9 cellular contexts compared by ENCODE assay signal in the genomic region with DNA sequence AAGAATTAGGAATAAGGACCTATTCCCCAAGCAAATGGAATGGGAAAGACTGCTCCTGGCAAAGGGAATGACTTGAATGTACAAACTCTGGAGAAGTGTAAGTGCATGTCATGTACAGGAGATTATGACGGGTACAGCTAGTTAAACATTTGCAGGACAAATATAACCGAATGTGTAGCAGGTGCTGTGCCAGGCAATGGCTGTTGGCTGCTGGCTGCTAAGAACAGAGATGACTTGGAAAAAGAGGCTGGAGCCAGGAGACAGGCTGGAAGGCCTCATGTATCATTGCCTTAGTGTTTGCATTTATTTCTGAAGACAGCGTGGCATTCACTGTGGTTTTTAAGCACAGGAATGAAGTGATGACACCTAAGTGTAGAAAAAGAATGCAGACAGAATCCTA.
"Had no signal": no experiment of that assay in that cellular context is flagged by ENCODE, and none has a peak within 500 bp of the region (broad histone marks: within the 10 kb centered on the region; RNA-seq: fewer than 3 reads in every experiment).

No MANE protein-coding gene starts in this region.

- H3K4me3 Mint-ChIP-seq: activated CD8-positive, alpha-beta T cell treated with anti-CD3 and anti-CD28 coated beads, Interleukin-2, amount 10 ng/mL, durations not matched to agents 7 days and 5 days; activated naive CD8-positive, alpha-beta T cell treated with anti-CD3 and anti-CD28 coated beads, Interleukin-2, amount 10 ng/mL, durations not matched to agents 7 days and 5 days; stimulated activated effector memory CD8-positive, alpha-beta T cell treated with anti-CD3 and anti-CD28 coated beads, Interleukin-12 subunit alpha, Interleukin-12 subunit beta, amount 100 ng/mL, for 72 hours had no signal

- H3K27ac ChIP-seq: sigmoid colon, thyroid gland had no signal

- H3K4me1 ChIP-seq: sigmoid colon, thyroid gland had no signal

- H3K27ac Mint-ChIP-seq: activated CD8-positive, alpha-beta T cell treated with anti-CD3 and anti-CD28 coated beads, Interleukin-2, amount 10 ng/mL, durations not matched to agents 7 days and 5 days; activated naive CD8-positive, alpha-beta T cell treated with anti-CD3 and anti-CD28 coated beads, Interleukin-2, amount 10 ng/mL, durations not matched to agents 7 days and 5 days; stimulated activated effector memory CD8-positive, alpha-beta T cell treated with anti-CD3 and anti-CD28 coated beads, Interleukin-12 subunit alpha, Interleukin-12 subunit beta, amount 100 ng/mL, for 72 hours had no signal

- H3K9me3 Mint-ChIP-seq: stimulated activated effector memory CD8-positive, alpha-beta T cell treated with anti-CD3 and anti-CD28 coated beads, Interleukin-12 subunit alpha, Interleukin-12 subunit beta, amount 100 ng/mL, for 72 hours had no signal

- H3K4me1 Mint-ChIP-seq: activated naive CD8-positive, alpha-beta T cell treated with anti-CD3 and anti-CD28 coated beads, Interleukin-2, amount 10 ng/mL, durations not matched to agents 7 days and 5 days; stimulated activated effector memory CD8-positive, alpha-beta T cell treated with anti-CD3 and anti-CD28 coated beads, Interleukin-12 subunit alpha, Interleukin-12 subunit beta, amount 100 ng/mL, for 72 hours had no signal

- ATAC-seq: activated CD8-positive, alpha-beta T cell treated with anti-CD3 and anti-CD28 coated beads, Interleukin-2, amount 10 ng/mL, durations not matched to agents 7 days and 5 days; stimulated activated effector memory CD8-positive, alpha-beta T cell treated with anti-CD3 and anti-CD28 coated beads, Interleukin-12 subunit alpha, Interleukin-12 subunit beta, amount 100 ng/mL, for 72 hours had no signal

- H3K36me3 Mint-ChIP-seq: activated naive CD8-positive, alpha-beta T cell treated with anti-CD3 and anti-CD28 coated beads, Interleukin-2, amount 10 ng/mL, durations not matched to agents 7 days and 5 days; stimulated activated effector memory CD8-positive, alpha-beta T cell treated with anti-CD3 and anti-CD28 coated beads, Interleukin-12 subunit alpha, Interleukin-12 subunit beta, amount 100 ng/mL, for 72 hours had no signal

- DNase-seq: activated CD4-positive, alpha-beta T cell treated with anti-CD3 and anti-CD28 coated beads for 48 hours; activated CD8-positive, alpha-beta memory T cell treated with anti-CD3 and anti-CD28 coated beads, Interleukin-2, amount 50 U/mL, for 48 hours; activated CD8-positive, alpha-beta T cell treated with anti-CD3 and anti-CD28 coated beads, Interleukin-2, amount 10 ng/mL, durations not matched to agents 7 days and 5 days; activated naive CD8-positive, alpha-beta T cell treated with anti-CD3 and anti-CD28 coated beads, Interleukin-2, amount 10 ng/mL, durations not matched to agents 7 days and 5 days; aorta; mesenchymal stem cell; sigmoid colon; thyroid gland had no signal

- H3K4me3 ChIP-seq: sigmoid colon, thyroid gland had no signal

- H3K36me3 ChIP-seq: sigmoid colon, thyroid gland had no signal

- H3K9me3 ChIP-seq: sigmoid colon, thyroid gland had no signal

- H3K27me3 ChIP-seq: sigmoid colon, thyroid gland had no signal

- H3K27me3 Mint-ChIP-seq: activated naive CD8-positive, alpha-beta T cell treated with anti-CD3 and anti-CD28 coated beads, Interleukin-2, amount 10 ng/mL, durations not matched to agents 7 days and 5 days had no signal
